Comparison of ENCODE assay signal across 8 cellular contexts in the genomic region with DNA sequence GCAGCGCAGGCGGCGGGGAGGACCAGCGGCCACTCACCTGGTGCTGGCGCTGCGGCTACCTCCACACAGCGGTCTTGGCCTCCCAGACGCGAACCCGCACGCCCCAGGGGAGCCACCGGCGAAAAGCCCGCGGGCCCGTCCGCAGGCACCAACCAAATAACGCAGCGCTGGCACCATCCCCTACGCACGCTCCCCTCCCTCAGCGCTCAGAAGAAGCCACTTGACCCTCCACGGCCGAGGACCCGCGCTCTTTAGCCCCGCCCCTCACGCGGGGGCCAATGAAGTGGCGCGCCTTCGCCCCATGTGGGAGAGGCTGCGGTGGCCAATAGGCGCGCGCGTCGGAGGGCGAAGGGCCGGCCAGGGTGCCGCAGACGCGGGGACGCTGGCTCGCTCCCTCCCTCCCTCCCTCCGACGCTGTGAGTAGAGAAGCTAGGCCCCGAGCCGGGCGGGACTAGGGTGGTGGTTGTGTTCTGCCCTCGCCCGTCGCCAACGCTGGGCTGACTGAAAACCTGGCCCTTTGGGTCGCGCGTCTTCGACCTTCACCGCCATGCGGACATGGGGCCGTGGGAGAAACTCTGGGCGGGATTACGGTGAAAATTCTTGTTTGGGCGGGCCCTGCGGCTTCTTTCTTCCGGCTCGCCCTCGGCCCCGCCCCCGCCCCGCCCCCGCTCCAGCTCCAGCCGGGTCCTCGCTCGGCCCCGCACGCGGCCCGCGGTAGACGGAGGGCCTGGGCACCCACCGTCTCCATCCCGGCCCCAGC. TPM values are rescaled to one million over a fixed set of nuclear protein-coding genes. Genes with fewer than 3 reads are reported as not detected.
DNase-seq lines count a peak whose midpoint lies in the region; ATAC-seq and TF ChIP-seq lines count a peak whose summit lies in the region.

A gene with protein sequence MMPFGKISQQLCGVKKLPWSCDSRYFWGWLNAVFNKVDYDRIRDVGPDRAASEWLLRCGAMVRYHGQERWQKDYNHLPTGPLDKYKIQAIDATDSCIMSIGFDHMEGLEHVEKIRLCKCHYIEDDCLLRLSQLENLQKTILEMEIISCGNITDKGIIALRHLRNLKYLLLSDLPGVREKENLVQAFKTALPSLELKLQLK (plus strand): TSS at position 351 of the 760 bp plus-strand sequence. CDS start 9,164 bp downstream, outside the sequence.
A gene (minus strand): TSS at position 256 of the 760 bp plus-strand sequence. CDS start 79 bp downstream, at position 177.

- TF ChIP-seq CTCF in GM23338 (conservative IDR thresholded peaks at IDR 0.05; ENCODE audit: low read depth in 2 of 2) (peak in 1 of 2 experiments; percentile 42; a peak in 2 of 4 replicates), fibroblast of mammary gland (conservative IDR thresholded peaks at IDR 0.05; ENCODE audit: control insufficient read depth, insufficient read depth, low read depth, low read length) (no peak)

- H3K9me3 Mint-ChIP-seq in GM23338, result peaks cover 20% of the 10 kb centered on the region
- H3K9me3 Mint-ChIP-seq in natural killer cell treated with Interleukin-12 subunit alpha and Interleukin-12 subunit beta and Interleukin-15 and Interleukin-18, amount 100 ng/mL, for 72 hours, result no peaks in the 10 kb centered on the region

- H3K4me3 ChIP-seq in GM23338 (peak within 1 kb of the TSS; percentile 74), fibroblast of mammary gland (ENCODE audit: control insufficient read depth, low read depth, low read length) (peak within 1 kb of the TSS; percentile 81)

- peaks cover 13% of the 10 kb centered on the region for H3K36me3 ChIP-seq in GM23338 (ENCODE audit: insufficient read depth)

- H3K4me2 ChIP-seq in GM23338, result peak within 1 kb of the TSS; percentile 93

- peak within 1 kb of the TSS; percentile 95 for H2AFZ ChIP-seq in GM23338

- H3K79me2 ChIP-seq in GM23338 (replicated peaks; ENCODE audit: insufficient read depth), result peaks cover 70% of the 10 kb centered on the region

- H3K27me3 ChIP-seq in GM23338 (ENCODE audit: insufficient read depth), result no peaks in the 10 kb centered on the region

- 0 out of 2 replicates have a peak, but pooled peaks cover 10% of the 10 kb centered on the region for H3F3A ChIP-seq in GM23338 (replicated peaks; ENCODE audit: low read depth)

- H3K27me3 Mint-ChIP-seq in GM23338 (ENCODE audit: insufficient read depth, low read depth, poor library complexity), result peaks cover 10% of the 10 kb centered on the region
- H3K27me3 Mint-ChIP-seq in natural killer cell treated with Interleukin-12 subunit alpha and Interleukin-12 subunit beta and Interleukin-15 and Interleukin-18, amount 100 ng/mL, for 72 hours, result no peaks in the 10 kb centered on the region

- H3K36me3 Mint-ChIP-seq in GM23338 (ENCODE audit: low read depth), result peaks cover 55% of the 10 kb centered on the region
- H3K36me3 Mint-ChIP-seq in natural killer cell treated with Interleukin-12 subunit alpha and Interleukin-12 subunit beta and Interleukin-15 and Interleukin-18, amount 100 ng/mL, for 72 hours, result peaks cover 18% of the 10 kb centered on the region

- H4K20me1 ChIP-seq in GM23338 (replicated peaks; ENCODE audit: insufficient read depth), result no peaks in the 10 kb centered on the region; the same call in 1 of the 2 replicates

- H3K27ac Mint-ChIP-seq in GM23338, result peak within 1 kb of the TSS; percentile 99
- peak within 1 kb of the TSS; percentile 94 to 96 for H3K27ac Mint-ChIP-seq in natural killer cell treated with Interleukin-12 subunit alpha and Interleukin-12 subunit beta and Interleukin-15 and Interleukin-18, amount 100 ng/mL, for 72 hours

- no peaks in the 10 kb centered on the region for H3K9me2 ChIP-seq in GM23338 (ENCODE audit: insufficient read depth)

- DNase-seq in Daoy (ENCODE audit: low read depth), result peak; percentile 99
- peak; percentile 98 for DNase-seq in GM23338 (ENCODE audit: low spot score)
- peak; percentile 90 to 92 for DNase-seq in Kasumi-1 (lab: John Stamatoyannopoulos, UW)
- DNase-seq in RPMI8226, result peak; percentile 95
- DNase-seq in activated T-helper 1 cell treated with anti-CD3 and anti-CD28 coated beads, Interleukin-2, amount 50 U/mL, for 16 hours (ENCODE audit: low read depth in 1 of 2, low spot score in 1 of 2), result peak; percentile 72 to 84
- peak; percentile 81 for DNase-seq in fibroblast of mammary gland (ENCODE audit: low read depth)
- DNase-seq in natural killer cell treated with Interleukin-12 subunit alpha and Interleukin-12 subunit beta and Interleukin-15 and Interleukin-18, amount 100 ng/mL, for 72 hours (ENCODE audit: low spot score), result peak; percentile 95
- peak; percentile 92 for DNase-seq in stimulated activated naive CD8-positive, alpha-beta T cell treated with anti-CD3 and anti-CD28 coated beads, Interleukin-15, Interleukin-2, amounts not matched to agents 100 U/mL and 50 U/mL, for 24 hours

- peaks cover 10% of the 10 kb centered on the region for H3K4me1 ChIP-seq in GM23338 (ENCODE audit: insufficient read depth)

- peak within 1 kb of the TSS; percentile 86 for H3K27ac ChIP-seq in GM23338 (ENCODE audit: low read depth)

- H3K4me1 Mint-ChIP-seq in GM23338, result peaks cover 12% of the 10 kb centered on the region
- H3K4me1 Mint-ChIP-seq in natural killer cell treated with Interleukin-12 subunit alpha and Interleukin-12 subunit beta and Interleukin-15 and Interleukin-18, amount 100 ng/mL, for 72 hours (ENCODE audit: low read depth in 2 of 2), result peaks cover 23 to 43% of the 10 kb centered on the region in 2 donors

- peak; percentile 91 for ATAC-seq in GM23338
- ATAC-seq in natural killer cell treated with Interleukin-12 subunit alpha and Interleukin-12 subunit beta and Interleukin-15 and Interleukin-18, amount 100 ng/mL, for 72 hours, result peak; percentile 97 to 98
- ATAC-seq in stimulated activated naive CD8-positive, alpha-beta T cell treated with anti-CD3 and anti-CD28 coated beads, Interleukin-15, Interleukin-2, amounts not matched to agents 100 U/mL and 50 U/mL, for 24 hours, result peak; percentile 97

- H3K4me3 Mint-ChIP-seq in GM23338, result peak within 1 kb of the TSS; percentile 90
- H3K4me3 Mint-ChIP-seq in natural killer cell treated with Interleukin-12 subunit alpha and Interleukin-12 subunit beta and Interleukin-15 and Interleukin-18, amount 100 ng/mL, for 72 hours, result peak within 1 kb of the TSS; percentile 94

TF ChIP-seq in GM23338, 12 proteins besides CTCF, POLR2A, EP300 and RAD21 (continues in another document):
- TF ChIP-seq ZNF114 (CRISPR knock-in tag; IDR thresholded peaks at IDR 0.05) (no peak), JUNB (IDR thresholded peaks at IDR 0.05; ENCODE audit: unreplicated experiment) (no peak), CREB1 (CRISPR knock-in tag; IDR thresholded peaks at IDR 0.05; ENCODE audit: low read depth) (peak; percentile 3; the same call in 1 of the 2 replicates), POLR2AphosphoS5 (IDR thresholded peaks at IDR 0.05; ENCODE audit: low read depth) (peak; percentile 94), ZNF331 (CRISPR knock-in tag; IDR thresholded peaks at IDR 0.05; ENCODE audit: low read depth) (no peak), EZH2phosphoT487 (IDR thresholded peaks at IDR 0.05; ENCODE audit: unreplicated experiment) (no peak), STAT1 (IDR thresholded peaks at IDR 0.05; ENCODE audit: unreplicated experiment) (no peak), NANOG (IDR thresholded peaks at IDR 0.05; ENCODE audit: borderline replicate concordance) (no peak)
- TF ChIP-seq, protein P1, sequence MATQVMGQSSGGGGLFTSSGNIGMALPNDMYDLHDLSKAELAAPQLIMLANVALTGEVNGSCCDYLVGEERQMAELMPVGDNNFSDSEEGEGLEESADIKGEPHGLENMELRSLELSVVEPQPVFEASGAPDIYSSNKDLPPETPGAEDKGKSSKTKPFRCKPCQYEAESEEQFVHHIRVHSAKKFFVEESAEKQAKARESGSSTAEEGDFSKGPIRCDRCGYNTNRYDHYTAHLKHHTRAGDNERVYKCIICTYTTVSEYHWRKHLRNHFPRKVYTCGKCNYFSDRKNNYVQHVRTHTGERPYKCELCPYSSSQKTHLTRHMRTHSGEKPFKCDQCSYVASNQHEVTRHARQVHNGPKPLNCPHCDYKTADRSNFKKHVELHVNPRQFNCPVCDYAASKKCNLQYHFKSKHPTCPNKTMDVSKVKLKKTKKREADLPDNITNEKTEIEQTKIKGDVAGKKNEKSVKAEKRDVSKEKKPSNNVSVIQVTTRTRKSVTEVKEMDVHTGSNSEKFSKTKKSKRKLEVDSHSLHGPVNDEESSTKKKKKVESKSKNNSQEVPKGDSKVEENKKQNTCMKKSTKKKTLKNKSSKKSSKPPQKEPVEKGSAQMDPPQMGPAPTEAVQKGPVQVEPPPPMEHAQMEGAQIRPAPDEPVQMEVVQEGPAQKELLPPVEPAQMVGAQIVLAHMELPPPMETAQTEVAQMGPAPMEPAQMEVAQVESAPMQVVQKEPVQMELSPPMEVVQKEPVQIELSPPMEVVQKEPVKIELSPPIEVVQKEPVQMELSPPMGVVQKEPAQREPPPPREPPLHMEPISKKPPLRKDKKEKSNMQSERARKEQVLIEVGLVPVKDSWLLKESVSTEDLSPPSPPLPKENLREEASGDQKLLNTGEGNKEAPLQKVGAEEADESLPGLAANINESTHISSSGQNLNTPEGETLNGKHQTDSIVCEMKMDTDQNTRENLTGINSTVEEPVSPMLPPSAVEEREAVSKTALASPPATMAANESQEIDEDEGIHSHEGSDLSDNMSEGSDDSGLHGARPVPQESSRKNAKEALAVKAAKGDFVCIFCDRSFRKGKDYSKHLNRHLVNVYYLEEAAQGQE (IDR thresholded peaks at IDR 0.05; ENCODE audit: unreplicated experiment), result peak; percentile 5
- TF ChIP-seq, protein P2, sequence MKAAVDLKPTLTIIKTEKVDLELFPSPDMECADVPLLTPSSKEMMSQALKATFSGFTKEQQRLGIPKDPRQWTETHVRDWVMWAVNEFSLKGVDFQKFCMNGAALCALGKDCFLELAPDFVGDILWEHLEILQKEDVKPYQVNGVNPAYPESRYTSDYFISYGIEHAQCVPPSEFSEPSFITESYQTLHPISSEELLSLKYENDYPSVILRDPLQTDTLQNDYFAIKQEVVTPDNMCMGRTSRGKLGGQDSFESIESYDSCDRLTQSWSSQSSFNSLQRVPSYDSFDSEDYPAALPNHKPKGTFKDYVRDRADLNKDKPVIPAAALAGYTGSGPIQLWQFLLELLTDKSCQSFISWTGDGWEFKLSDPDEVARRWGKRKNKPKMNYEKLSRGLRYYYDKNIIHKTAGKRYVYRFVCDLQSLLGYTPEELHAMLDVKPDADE (IDR thresholded peaks at IDR 0.05), result peak; percentile 40; the same call in 1 of the 2 replicates

RNA-seq across cellular contexts. Expression of the first gene that starts in this region (rescaled TPM):
- 28.7 and 33.3 TPM in 2 replicates for total RNA-seq in Daoy (2014; rRNA removed; shearing (Covaris generic))
- 9.5 and 22.5 TPM in 2 replicates for total RNA-seq in GM23338 (2014; rRNA removed; shearing (Covaris generic))
- 30.8 and 33.8 TPM in 2 replicates for polyA plus RNA-seq in GM23338 (2016; fragmentation: Nextera tagmentation; extraction: Ambion mirVana)
- total RNA-seq in natural killer cell treated with Interleukin-12 subunit alpha and Interleukin-12 subunit beta and Interleukin-15 and Interleukin-18, amount 100 ng/mL, for 72 hours, result 10 to 100 TPM; 14.9 to 16.6 TPM

RNA-seq across cellular contexts. Expression of the second gene that starts in this region (rescaled TPM):
- 17.6 and 18.2 TPM in 2 replicates for total RNA-seq in Daoy (2014; rRNA removed; shearing (Covaris generic))
- total RNA-seq in GM23338 (2014; rRNA removed; shearing (Covaris generic)), result 22.0 and 28.5 TPM in 2 replicates
- polyA plus RNA-seq in GM23338 (2016; fragmentation: Nextera tagmentation; extraction: Ambion mirVana), result 12.3 and 13.5 TPM in 2 replicates
- total RNA-seq in natural killer cell treated with Interleukin-12 subunit alpha and Interleukin-12 subunit beta and Interleukin-15 and Interleukin-18, amount 100 ng/mL, for 72 hours, result 10 to 100 TPM; 14.2 to 15.4 TPM

Comparison
In these comparisons a context has a peak if more than half of its experiments do, and no peak if none do; other contexts are left out.
1. Peak in every context shown above with its lines: DNase-seq, ATAC-seq, H3K4me3 ChIP-seq and H3K27ac ChIP-seq.